Comparison of ENCODE assay signal across 8 cellular contexts in genomic region chr14:71591929-71592328, GRCh38.
DNase-seq lines count a peak whose midpoint lies in the region; ATAC-seq and TF ChIP-seq lines count a peak whose summit lies in the region.

No MANE protein-coding gene starts in this region.

- H3K27me3 ChIP-seq in Loucy (ENCODE audit: insufficient read depth, low read length, poor library complexity, severe bottlenecking) (no peaks in the 10 kb centered on the region), tibial artery (no peaks in the 10 kb centered on the region)

- H2AFZ ChIP-seq in Loucy (ENCODE audit: low read length): no peak overlapping the region

- peak overlapping the region; percentile 21 for H3K9ac ChIP-seq in Loucy (ENCODE audit: low read depth, low read length, poor library complexity, severe bottlenecking)

- H4K20me1 ChIP-seq in Loucy (ENCODE audit: insufficient read depth, low read length, poor library complexity, severe bottlenecking): peaks cover 25% of the 10 kb centered on the region

- H3K36me3 Mint-ChIP-seq in activated T-helper 17 cell treated with anti-CD3 and anti-CD28 coated beads, Interleukin-2, amount 50 U/mL, for 72 hours (ENCODE audit: low read depth): peaks cover 13% of the 10 kb centered on the region

- H3K9me3 ChIP-seq in Loucy (ENCODE audit: insufficient read depth, low read depth, low read length) (no peaks in the 10 kb centered on the region), tibial artery (no peaks in the 10 kb centered on the region)

- H3K79me2 ChIP-seq in Loucy (ENCODE audit: insufficient read depth, low read length): peaks cover 58% of the 10 kb centered on the region

- no peaks in the 10 kb centered on the region for H3K9me2 ChIP-seq in Loucy (replicated peaks; ENCODE audit: low read depth, low read length)

- H3K27ac Mint-ChIP-seq in activated T-helper 17 cell treated with anti-CD3 and anti-CD28 coated beads, Interleukin-2, amount 50 U/mL, for 72 hours: peak overlapping the region; percentile 75

- peak; percentile 98 for ATAC-seq in activated T-helper 17 cell treated with anti-CD3 and anti-CD28 coated beads, Interleukin-2, amount 50 U/mL, for 72 hours (replicated peaks)
- ATAC-seq in GM21723 (IDR thresholded peaks at IDR 0.05; ENCODE audit: unreplicated experiment): no peak

- H3K4me2 ChIP-seq in Loucy (ENCODE audit: low read depth, low read length, poor library complexity, severe bottlenecking): peak overlapping the region; percentile 73

- DNase-seq in GM04503 (ENCODE audit: low read depth) (peak; percentile 58), myocyte (ENCODE audit: low read depth) (peak; percentile 76), NCI-H1092 (lab: John Stamatoyannopoulos, UW) (no peak), tibial artery (no peak), epidermal melanocyte (ENCODE audit: insufficient read length, low spot score) (no peak)

- H3K36me3 ChIP-seq in Loucy (ENCODE audit: insufficient read depth, low read length): peaks cover 12% of the 10 kb centered on the region; the same call in 1 of the 2 replicates
- no peaks in the 10 kb centered on the region for H3K36me3 ChIP-seq in tibial artery

- no peaks in the 10 kb centered on the region for H3K9me3 Mint-ChIP-seq in activated T-helper 17 cell treated with anti-CD3 and anti-CD28 coated beads, Interleukin-2, amount 50 U/mL, for 72 hours

- TF ChIP-seq CTCF in Loucy (conservative IDR thresholded peaks at IDR 0.05; ENCODE audit: low read length) (no peak), tibial artery (IDR thresholded peaks at IDR 0.05) (no peak)

- H3K27ac ChIP-seq in tibial artery: no peak overlapping the region

- peak overlapping the region; percentile 50 for H3K4me3 ChIP-seq in Loucy (ENCODE audit: low read length, poor library complexity, severe bottlenecking)
- no peak overlapping the region for H3K4me3 ChIP-seq in tibial artery

- H3K4me1 ChIP-seq in Loucy (ENCODE audit: insufficient read depth, low read length, poor library complexity, severe bottlenecking) (peaks cover 73% of the 10 kb centered on the region), tibial artery (peaks cover 0 to 73% (median 7%) of the 10 kb centered on the region in 4 donors)

- intact Hi-C loops in tibial artery (cut with DNase I; ENCODE audit: low total_unique reads): no loop called here

- no peaks in the 10 kb centered on the region for H3K27me3 Mint-ChIP-seq in activated T-helper 17 cell treated with anti-CD3 and anti-CD28 coated beads, Interleukin-2, amount 50 U/mL, for 72 hours

- H3F3A ChIP-seq in Loucy (ENCODE audit: low read depth): peaks cover 13% of the 10 kb centered on the region; the same call in 1 of the 2 replicates

- peaks cover 16% of the 10 kb centered on the region for H3K4me1 Mint-ChIP-seq in activated T-helper 17 cell treated with anti-CD3 and anti-CD28 coated beads, Interleukin-2, amount 50 U/mL, for 72 hours

- no peak overlapping the region for H3K4me3 Mint-ChIP-seq in activated T-helper 17 cell treated with anti-CD3 and anti-CD28 coated beads, Interleukin-2, amount 50 U/mL, for 72 hours

Comparison
In these comparisons a context has a peak if more than half of its experiments do, and no peak if none do; other contexts are left out.
1. DNase-seq: peak in GM04503 (single experiment) and myocyte (single experiment); none in NCI-H1092 (single experiment), tibial artery (0 of 2) and epidermal melanocyte (single experiment).